In the genomic region with DNA sequence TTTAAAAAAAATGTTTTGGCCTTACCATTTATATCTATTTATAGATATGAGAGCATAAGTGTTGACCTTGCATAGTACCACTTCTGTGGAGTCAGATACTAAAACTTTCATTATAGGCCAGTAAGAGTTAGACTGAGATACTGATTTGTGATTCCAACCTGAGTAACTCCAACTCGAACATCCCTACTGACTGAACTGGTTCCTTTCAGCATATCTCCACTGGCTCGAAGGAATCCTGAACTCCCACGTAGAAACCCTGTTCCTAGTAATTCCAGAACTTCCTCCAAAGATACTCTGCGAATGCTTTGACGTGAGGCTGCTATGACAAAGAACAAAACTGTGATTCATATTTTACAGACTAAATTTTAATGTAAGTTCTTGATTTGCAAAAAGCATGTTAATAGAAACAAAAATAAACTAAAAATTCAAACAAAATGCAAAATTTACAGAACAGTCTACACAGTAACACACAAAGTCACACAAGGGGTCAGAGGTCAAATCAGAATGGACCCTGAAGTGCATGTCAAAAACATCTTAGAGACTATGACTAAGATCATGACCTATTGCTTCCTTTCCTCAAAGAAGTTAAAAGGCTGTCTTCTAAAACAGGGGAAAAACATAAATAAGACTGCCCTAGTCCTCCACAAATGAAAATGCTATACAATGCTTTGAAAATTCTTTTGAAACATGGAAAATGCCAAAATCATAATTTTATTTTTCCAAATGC, we compare ENCODE assay signal across 12 cellular contexts. TPM values are rescaled to one million over a fixed set of nuclear protein-coding genes. Genes with fewer than 3 reads are reported as not detected.
DNase-seq lines count a peak whose midpoint lies in the region; ATAC-seq and TF ChIP-seq lines count a peak whose summit lies in the region.
"Had no signal": no experiment of that assay in that cellular context is flagged by ENCODE, and none has a peak within 500 bp of the region (broad histone marks: within the 10 kb centered on the region; RNA-seq: fewer than 3 reads in every experiment).

No MANE protein-coding gene starts in this region.

- no peaks in the 10 kb centered on the region for H4K20me1 ChIP-seq in OCI-LY3 (ENCODE audit: insufficient read depth, low read length)

- H3K36me3 Mint-ChIP-seq in stimulated activated memory B cell treated with anti-CD40 and anti-IgM and Interleukin-4, amounts not matched to agents 10 μg/mL and 1 μg/mL and 100 μg/mL, for 72 hours, result peaks cover 23% of the 10 kb centered on the region

- no peaks in the 10 kb centered on the region for H3K79me2 ChIP-seq in OCI-LY3 (ENCODE audit: low read length)

- TF ChIP-seq CTCF in OCI-LY3 (IDR thresholded peaks at IDR 0.05; ENCODE audit: low read depth, low read length), result no peak
- TF ChIP-seq CTCF in heart left ventricle (IDR thresholded peaks at IDR 0.05), result no peak

- no peak overlapping the region for H3K27ac Mint-ChIP-seq in stimulated activated memory B cell treated with anti-CD40 and anti-IgM and Interleukin-4, amounts not matched to agents 10 μg/mL and 1 μg/mL and 100 μg/mL, for 72 hours

- no peaks in the 10 kb centered on the region for H3K9me3 Mint-ChIP-seq in stimulated activated memory B cell treated with anti-CD40 and anti-IgM and Interleukin-4, amounts not matched to agents 10 μg/mL and 1 μg/mL and 100 μg/mL, for 72 hours

- H3K4me1 Mint-ChIP-seq in stimulated activated memory B cell treated with anti-CD40 and anti-IgM and Interleukin-4, amounts not matched to agents 10 μg/mL and 1 μg/mL and 100 μg/mL, for 72 hours, result peaks cover 9% of the 10 kb centered on the region

- TF ChIP-seq POLR2A in heart left ventricle (IDR thresholded peaks at IDR 0.05), result no peak

- H3K27me3 Mint-ChIP-seq in stimulated activated memory B cell treated with anti-CD40 and anti-IgM and Interleukin-4, amounts not matched to agents 10 μg/mL and 1 μg/mL and 100 μg/mL, for 72 hours, result no peaks in the 10 kb centered on the region

- no peaks in the 10 kb centered on the region for H3K27me3 ChIP-seq in OCI-LY3 (ENCODE audit: low read depth, low read length)
- H3K27me3 ChIP-seq in heart left ventricle, result no peaks in the 10 kb centered on the region

- H3K36me3 ChIP-seq in OCI-LY3 (replicated peaks; ENCODE audit: low read depth, low read length) (no peaks in the 10 kb centered on the region), heart left ventricle (peaks cover 0 to 82% (median 69%) of the 10 kb centered on the region in 9 donors)

- intact Hi-C loops in heart left ventricle (cut with DNase I), result no loop called here

- H3K27ac ChIP-seq in OCI-LY3 (ENCODE audit: low read length), result no peak overlapping the region
- H3K27ac ChIP-seq in heart left ventricle, result peak overlapping the region in 9 of 12 donors; percentile 11 to 65 (median 31)

- H3K4me1 ChIP-seq in OCI-LY3 (ENCODE audit: low read length) (peaks cover 13% of the 10 kb centered on the region), heart left ventricle (peaks cover 0 to 23% (median 9%) of the 10 kb centered on the region in 12 donors)

- H3K4me3 ChIP-seq in OCI-LY3 (ENCODE audit: low read length) (no peak overlapping the region), heart left ventricle (no peak overlapping the region)

- peak; percentile 4 for DNase-seq in activated T-cell treated with anti-CD3 and anti-CD28 coated beads for 48 hours (ENCODE audit: low read depth)
- DNase-seq in activated T-cell treated with anti-CD3 and anti-CD28 coated beads, Interleukin-2, amount 50 U/mL, for 1 hour, result no peak
- DNase-seq in heart left ventricle, result no peak
- no peak for DNase-seq in globus pallidus (ENCODE audit: low spot score)
- no peak for DNase-seq in NCI-H187 treated with DMSO at 0.1 percent for 48 hours (lab: John Stamatoyannopoulos, UW)
- DNase-seq: NCI-H146; stimulated activated CD4-positive, alpha-beta T cell treated with anti-CD3 and anti-CD28 coated beads, Interleukin-2, amount 100 ng/mL, for 24 hours; SW 1271 had no signal

- ATAC-seq in heart left ventricle (peak; percentile 37 to 64 (median 62)), GM18517 (IDR thresholded peaks at IDR 0.05; ENCODE audit: unreplicated experiment) (no peak)
- ATAC-seq in stimulated activated memory B cell treated with anti-CD40 and anti-IgM and Interleukin-4, amounts not matched to agents 10 μg/mL and 1 μg/mL and 100 μg/mL, for 72 hours, result peak; percentile 50
- ATAC-seq: esophagus mucosa had no signal

- peak overlapping the region; percentile 21 for H3K4me2 ChIP-seq in OCI-LY3 (ENCODE audit: low read length)

- H2AFZ ChIP-seq in OCI-LY3 (ENCODE audit: low read depth, low read length), result no peak overlapping the region

- no peak overlapping the region for H3K4me3 Mint-ChIP-seq in stimulated activated memory B cell treated with anti-CD40 and anti-IgM and Interleukin-4, amounts not matched to agents 10 μg/mL and 1 μg/mL and 100 μg/mL, for 72 hours

- no peaks in the 10 kb centered on the region for H3K9me3 ChIP-seq in OCI-LY3 (ENCODE audit: insufficient read depth, low read length)
- no peaks in the 10 kb centered on the region for H3K9me3 ChIP-seq in heart left ventricle

- WGBS in heart left ventricle, 4 donors, result 29 to 39% (median 36%) methylated on average over 5 of the region's 5 CpGs

- H3K9ac ChIP-seq in OCI-LY3 (ENCODE audit: low read length), result no peak overlapping the region

RNA-seq across cellular contexts. Expression of a gene that starts 31.5 kb away (rescaled TPM):
- 10 to 100 TPM; 24.9 to 57.6 (median 45.5) TPM for total RNA-seq in heart left ventricle
- 10 to 100 TPM; 22.4 to 42.3 TPM for polyA plus RNA-seq in heart left ventricle
